In genomic region chr2:128410758-128411215, GRCh38 we compare ENCODE assay signal across 3 cellular contexts.
TF ChIP-seq lines count a peak whose summit lies in the region.

No MANE protein-coding gene starts in this region.

TF ChIP-seq in SK-N-SH, 30 proteins besides CTCF, POLR2A, EP300 and RAD21:
- TF ChIP-seq USF2 (IDR thresholded peaks at IDR 0.05; ENCODE audit: borderline replicate concordance, low read depth, low read length) (no peak), POLR2AphosphoS5 (IDR thresholded peaks at IDR 0.05; ENCODE audit: low read depth, low read length) (no peak), FOSL2 (IDR thresholded peaks at IDR 0.05; ENCODE audit: borderline replicate concordance, low read depth) (no peak), JUND (IDR thresholded peaks at IDR 0.05) (no peak), GABPA (IDR thresholded peaks at IDR 0.05; ENCODE audit: low read depth) (no peak), NRF1 (IDR thresholded peaks at IDR 0.05; ENCODE audit: low read depth, low read length) (no peak), IRF3 (IDR thresholded peaks at IDR 0.05; ENCODE audit: low read depth, low read length) (no peak), RFX5 (IDR thresholded peaks at IDR 0.05; ENCODE audit: low read length) (no peak), YY1 (IDR thresholded peaks at IDR 0.05; ENCODE audit: low read depth) (no peak), TCF12 (IDR thresholded peaks at IDR 0.05) (no peak)

TF ChIP-seq in SK-N-SH treated with all-trans-retinoic acid at 6 μM for 48 hours, 23 proteins besides CTCF, POLR2A, EP300 and RAD21 (continued from another document):
- no peak for TF ChIP-seq CSRNP3 (CRISPR knock-in tag; IDR thresholded peaks at IDR 0.05)
- no peak for TF ChIP-seq ZFP30 (CRISPR knock-in tag; IDR thresholded peaks at IDR 0.05)
- TF ChIP-seq BACH2 (CRISPR knock-in tag; IDR thresholded peaks at IDR 0.05; ENCODE audit: borderline replicate concordance), result no peak
- no peak for TF ChIP-seq ZNF70 (CRISPR knock-in tag; IDR thresholded peaks at IDR 0.05)
- no peak for TF ChIP-seq ZFP3 (CRISPR knock-in tag; IDR thresholded peaks at IDR 0.05)
- no peak for TF ChIP-seq TOX (CRISPR knock-in tag; IDR thresholded peaks at IDR 0.05; ENCODE audit: borderline replicate concordance)

TF ChIP-seq in IMR-90, 13 proteins besides CTCF, POLR2A, EP300 and RAD21 (continued from another document):
- TF ChIP-seq MXI1 (IDR thresholded peaks at IDR 0.05; ENCODE audit: borderline replicate concordance, low read depth, low read length) (no peak), FOS (IDR thresholded peaks at IDR 0.05; ENCODE audit: low read depth, low read length) (no peak), USF2 (IDR thresholded peaks at IDR 0.05; ENCODE audit: low read depth, low read length) (no peak), CEBPB (IDR thresholded peaks at IDR 0.05; ENCODE audit: low read depth, low read length) (no peak), CHD1 (IDR thresholded peaks at IDR 0.05; ENCODE audit: low read depth, low read length) (no peak), BHLHE40 (IDR thresholded peaks at IDR 0.05; ENCODE audit: low read depth, low read length) (no peak), MAFK (IDR thresholded peaks at IDR 0.05; ENCODE audit: low read depth, low read length) (no peak), RFX5 (IDR thresholded peaks at IDR 0.05; ENCODE audit: low read depth, low read length) (no peak)
